33 cellular contexts compared by ENCODE assay signal in the genomic region with DNA sequence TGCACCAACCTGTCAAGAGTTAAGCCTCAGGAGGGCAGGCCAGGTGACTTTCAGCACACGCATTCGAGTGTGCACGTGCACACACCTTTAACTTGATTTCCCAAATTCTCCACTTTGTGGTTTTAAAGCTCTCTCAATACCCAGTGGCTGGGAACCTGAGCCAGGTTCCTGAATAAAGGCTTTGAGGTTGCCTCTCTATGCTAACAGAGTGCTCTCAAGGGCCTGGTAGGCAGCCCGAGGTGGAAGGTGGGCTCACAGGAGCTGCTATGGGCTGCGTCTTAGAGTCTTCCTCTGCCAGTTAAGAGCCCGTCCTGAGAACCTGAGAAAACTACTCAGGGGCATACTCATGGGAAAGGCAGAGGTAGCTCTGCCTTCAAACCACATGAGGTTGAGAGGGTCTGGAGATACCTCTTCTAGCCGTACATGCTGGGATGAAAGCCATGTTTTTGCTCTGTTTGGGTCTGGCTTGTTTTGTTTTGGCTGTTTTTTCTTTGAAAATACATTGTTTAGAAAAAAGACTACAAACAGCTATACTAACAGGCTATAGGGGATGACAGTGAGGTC. TPM values are rescaled to one million over a fixed set of nuclear protein-coding genes. Genes with fewer than 3 reads are reported as not detected.
"Had no signal": no experiment of that assay in that cellular context is flagged by ENCODE, and none has a peak within 500 bp of the region (broad histone marks: within the 10 kb centered on the region; RNA-seq: fewer than 3 reads in every experiment).

No MANE protein-coding gene starts in this region.

- H3K27ac ChIP-seq: adrenal gland, body of pancreas, brain microvascular endothelial cell, breast epithelium, VCaP had no signal

- H3K9me3 ChIP-seq: adrenal gland, body of pancreas, breast epithelium had no signal

- H3K27me3 ChIP-seq: adrenal gland, body of pancreas, brain microvascular endothelial cell, breast epithelium had no signal

- ATAC-seq: activated CD8-positive, alpha-beta T cell treated with anti-CD3 and anti-CD28 coated beads for 36 hours; activated naive CD4-positive, alpha-beta T cell treated with anti-CD3 and anti-CD28 coated beads, Interleukin-2, amount 50 U/mL, for 72 hours; activated T-cell treated with anti-CD3 and anti-CD28 coated beads, Interleukin-2, amount 50 U/mL, for 4 hours; activated T-cell treated with anti-CD3 and anti-CD28 coated beads, Interleukin-2, amount 50 U/mL, for 72 hours; activated T-helper 17 cell treated with anti-CD3 and anti-CD28 coated beads, Interleukin-2, amount 50 U/mL, for 72 hours; body of pancreas had no signal

- DNase-seq: activated B cell treated with CpG ODN at 0.5 μM for 24 hours; activated CD4-positive, alpha-beta memory T cell treated with anti-CD3 and anti-CD28 coated beads for 36 hours; activated CD4-positive, alpha-beta T cell treated with anti-CD3 and anti-CD28 coated beads for 4 hours; activated CD4-positive, alpha-beta T cell treated with anti-CD3 and anti-CD28 coated beads, Interleukin-2, amount 10 ng/mL, durations not matched to agents 24 days and 14 days; activated CD4-positive, alpha-beta T cell treated with anti-CD3 and anti-CD28 coated beads, Interleukin-2, amount 50 U/mL, for 1 hour; activated CD4-positive, alpha-beta T cell treated with anti-CD3 and anti-CD28 coated beads, Interleukin-2, amount 50 U/mL, for 4 hours; activated CD4-positive, CD25-positive, alpha-beta regulatory T cell treated with anti-CD3 and anti-CD28 coated beads, Interleukin-2, amount 50 U/mL, for 72 hours; activated CD8-positive, alpha-beta memory T cell treated with anti-CD3 and anti-CD28 coated beads, Interleukin-2, amount 50 U/mL, for 4 hours; activated CD8-positive, alpha-beta T cell treated with anti-CD3 and anti-CD28 coated beads for 36 hours; activated effector memory CD4-positive, alpha-beta T cell treated with anti-CD3 and anti-CD28 coated beads, Interleukin-2, amount 50 U/mL, for 16 hours; activated gamma-delta T cell treated with Interleukin-2 at 50 U/mL for 16 hours; activated naive CD4-positive, alpha-beta T cell; activated naive CD4-positive, alpha-beta T cell treated with anti-CD3 and anti-CD28 coated beads for 36 hours; activated naive CD4-positive, alpha-beta T cell treated with anti-CD3 and anti-CD28 coated beads, Interleukin-2, amount 50 U/mL, for 16 hours; activated naive CD8-positive, alpha-beta T cell treated with anti-CD3 and anti-CD28 coated beads for 36 hours; activated T-cell treated with anti-CD3 and anti-CD28 coated beads for 4 hours; activated T-cell treated with anti-CD3 and anti-CD28 coated beads, Interleukin-2, amount 50 U/mL, for 1 hour; activated T-cell treated with anti-CD3 and anti-CD28 coated beads, Interleukin-2, amount 50 U/mL, for 4 hours; activated T-cell treated with anti-CD3 and anti-CD28 coated beads, Interleukin-2, amount 50 U/mL, for 72 hours; adrenal gland; aorta; body of pancreas; T-helper 1 cell; T-helper 2 cell; T-helper 9 cell had no signal

- H3K4me1 ChIP-seq: adrenal gland, body of pancreas, breast epithelium had no signal

- H3K4me3 ChIP-seq: adrenal gland, body of pancreas, breast epithelium had no signal

RNA-seq across cellular contexts. Expression of gene SERPIND1, which starts 11.6 kb away (rescaled TPM):
- total RNA-seq: activated B cell treated with CpG ODN at 0.5 μM for 24 hours; activated CD4-positive, alpha-beta memory T cell treated with anti-CD3 and anti-CD28 coated beads for 36 hours; activated CD4-positive, alpha-beta T cell treated with anti-CD3 and anti-CD28 coated beads, Interleukin-2, amount 10 ng/mL, durations not matched to agents 24 days and 14 days; activated CD8-positive, alpha-beta memory T cell treated with anti-CD3 and anti-CD28 coated beads for 36 hours; activated CD8-positive, alpha-beta T cell treated with anti-CD3 and anti-CD28 coated beads for 36 hours; activated naive CD4-positive, alpha-beta T cell treated with anti-CD3 and anti-CD28 coated beads for 36 hours; activated naive CD4-positive, alpha-beta T cell treated with anti-CD3 and anti-CD28 coated beads, Interleukin-2, amount 50 U/mL, for 72 hours; activated naive CD8-positive, alpha-beta T cell treated with anti-CD3 and anti-CD28 coated beads for 36 hours; activated T-cell treated with anti-CD3 and anti-CD28 coated beads, Interleukin-2, amount 50 U/mL, for 72 hours; activated T-helper 1 cell treated with anti-CD3 and anti-CD28 coated beads, Interleukin-12 subunit alpha, Interleukin-12 subunit beta, Interleukin-2, Interleukin-4 antibody, amounts not matched to agents 30 ng/mL and 10 ng/mL and 1 ng/mL, durations not matched to agents 14 hours and 24 hours and 36 hours; astrocyte; body of pancreas had no signal
